ENCODE assay signal across 28 cellular contexts in genomic region chr14:33063521-33063920, GRCh38.
"Had no signal": no experiment of that assay in that cellular context is flagged by ENCODE, and none has a peak within 500 bp of the region (broad histone marks: within the 10 kb centered on the region; RNA-seq: fewer than 3 reads in every experiment).

No MANE protein-coding gene starts in this region.

- H3K4me3 ChIP-seq: left lung, lower lobe of right lung, neural progenitor cell, psoas muscle, right atrium auricular region, right lobe of liver, stomach, testis, thyroid gland, transverse colon, upper lobe of left lung, vagina had no signal

- H3K36me3 ChIP-seq: left lung, lower lobe of right lung, neural progenitor cell, neutrophil, right atrium auricular region, right lobe of liver, stomach, thyroid gland, transverse colon, upper lobe of left lung, vagina had no signal

- H3K4me1 ChIP-seq: left lung, lower lobe of right lung, parathyroid adenoma, psoas muscle, right atrium auricular region, right lobe of liver, stomach, testis, thyroid gland, transverse colon, upper lobe of left lung, vagina had no signal

- H3K27ac ChIP-seq: left lung, lower lobe of right lung, neural progenitor cell, neutrophil, parathyroid adenoma, psoas muscle, right atrium auricular region, right lobe of liver, stomach, testis, thyroid gland, transverse colon, upper lobe of left lung, vagina had no signal

- H3K9me3 ChIP-seq: left lung, lower lobe of right lung, neutrophil, psoas muscle, right atrium auricular region, right lobe of liver, stomach, testis, thyroid gland, transverse colon, upper lobe of left lung, vagina had no signal

- H2AFZ ChIP-seq: neural progenitor cell, parathyroid adenoma had no signal

- DNase-seq: hypothalamus; immature natural killer cell; kidney; left colon; left lung; lower lobe of right lung; naive B cell; natural killer cell; nephron progenitor cell; occipital lobe; psoas muscle; right lobe of liver; stimulated activated CD4-positive, alpha-beta T cell treated with anti-CD3 and anti-CD28 coated beads, Interleukin-12 subunit alpha, Interleukin-12 subunit beta, amount 100 ng/mL, for 4 hours; stimulated activated CD4-positive, alpha-beta T cell treated with anti-CD3 and anti-CD28 coated beads, Interleukin-15, amount 100 ng/mL, for 24 hours; stimulated activated CD4-positive, alpha-beta T cell treated with anti-CD3 and anti-CD28 coated beads, Interleukin-2, amount 100 ng/mL, for 24 hours; stimulated activated CD4-positive, alpha-beta T cell treated with anti-CD3 and anti-CD28 coated beads, Interleukin-4, amount 100 ng/mL, for 1 hour; stimulated activated naive B cell treated with anti-CD40 and anti-IgM and Interleukin-4, amounts not matched to agents 10 μg/mL and 1 μg/mL and 100 μg/mL, for 72 hours; stimulated activated naive CD8-positive, alpha-beta T cell treated with anti-CD3 and anti-CD28 coated beads, Interleukin-15, Interleukin-2, amounts not matched to agents 100 U/mL and 50 U/mL, for 24 hours; stomach; testis; thyroid gland; transverse colon; upper lobe of left lung had no signal

- H3K27me3 ChIP-seq: left lung, neural progenitor cell, neutrophil, right atrium auricular region, right lobe of liver, stomach, testis, thyroid gland, transverse colon, upper lobe of left lung, vagina had no signal

- H3K9ac ChIP-seq: neural progenitor cell, parathyroid adenoma had no signal

- H3K79me2 ChIP-seq: parathyroid adenoma had no signal

- ATAC-seq: left colon; lower lobe of right lung; natural killer cell; psoas muscle; right lobe of liver; stimulated activated naive B cell treated with anti-CD40 and anti-IgM and Interleukin-4, amounts not matched to agents 10 μg/mL and 1 μg/mL and 100 μg/mL, for 72 hours; stimulated activated naive CD8-positive, alpha-beta T cell treated with anti-CD3 and anti-CD28 coated beads, Interleukin-15, Interleukin-2, amounts not matched to agents 100 U/mL and 50 U/mL, for 24 hours had no signal

- H3K4me2 ChIP-seq: neural progenitor cell had no signal
